In genomic region chr9:98745470-98745869, GRCh38 we compare ENCODE assay signal across 26 cellular contexts. TPM values are rescaled to one million over a fixed set of nuclear protein-coding genes. Genes with fewer than 3 reads are reported as not detected.
"Had no signal": no experiment of that assay in that cellular context is flagged by ENCODE, and none has a peak within 500 bp of the region (broad histone marks: within the 10 kb centered on the region; RNA-seq: fewer than 3 reads in every experiment).

No MANE protein-coding gene starts in this region.

- H3K36me3 ChIP-seq: SJSA1 had no signal

- H3K4me1 ChIP-seq: ascending aorta, SJSA1 had no signal

- H3K9me3 ChIP-seq: ascending aorta, SJSA1 had no signal

- H3K27me3 ChIP-seq: ascending aorta, SJSA1 had no signal

- DNase-seq: activated CD4-positive, alpha-beta T cell treated with anti-CD3 and anti-CD28 coated beads for 4 hours; activated CD8-positive, alpha-beta memory T cell treated with anti-CD3 and anti-CD28 coated beads, Interleukin-2, amount 50 U/mL, for 48 hours; activated CD8-positive, alpha-beta T cell treated with anti-CD3 and anti-CD28 coated beads for 36 hours; activated naive CD4-positive, alpha-beta T cell treated with Interleukin-2 at 50 U/mL for 16 hours; activated naive CD8-positive, alpha-beta T cell treated with anti-CD3 and anti-CD28 coated beads, Interleukin-2, amount 50 U/mL, for 24 hours; activated T-cell treated with anti-CD3 and anti-CD28 coated beads, Interleukin-2, amount 50 U/mL, for 1 hour; amniotic stem cell; Karpas-422; MM.1S; NCI-H1105; NCI-H1436; NCI-H187; NCI-H2081; NCI-H2227 treated with DMSO at 0.1 percent for 48 hours; NCI-H446 treated with DMSO at 0.1 percent for 48 hours; NCI-H526 treated with DMSO at 0.1 percent for 48 hours; PC-3; SHP77; T-cell; T-helper 2 cell; T1000 had no signal

- ATAC-seq: activated CD4-positive, CD25-positive, alpha-beta regulatory T cell treated with anti-CD3 and anti-CD28 coated beads, Interleukin-2, amount 50 U/mL, for 24 hours; activated CD8-positive, alpha-beta T cell treated with anti-CD3 and anti-CD28 coated beads for 36 hours; activated naive CD4-positive, alpha-beta T cell treated with anti-CD3 and anti-CD28 coated beads, Interleukin-2, amount 50 U/mL, for 72 hours; activated naive CD8-positive, alpha-beta T cell treated with anti-CD3 and anti-CD28 coated beads, Interleukin-2, amount 50 U/mL, for 24 hours; K562; PC-3; T-cell had no signal

- H3K27ac ChIP-seq: ascending aorta, SJSA1 had no signal

- H3K4me3 ChIP-seq: ascending aorta, K562, SJSA1 had no signal

RNA-seq across cellular contexts. Expression of gene GABBR2, which starts 36.7 kb away (rescaled TPM):
- total RNA-seq: activated CD8-positive, alpha-beta T cell treated with anti-CD3 and anti-CD28 coated beads for 36 hours; activated naive CD4-positive, alpha-beta T cell treated with anti-CD3 and anti-CD28 coated beads, Interleukin-2, amount 50 U/mL, for 72 hours; ascending aorta; SJSA1 had no signal
